8 cellular contexts compared by ENCODE assay signal in the genomic region with DNA sequence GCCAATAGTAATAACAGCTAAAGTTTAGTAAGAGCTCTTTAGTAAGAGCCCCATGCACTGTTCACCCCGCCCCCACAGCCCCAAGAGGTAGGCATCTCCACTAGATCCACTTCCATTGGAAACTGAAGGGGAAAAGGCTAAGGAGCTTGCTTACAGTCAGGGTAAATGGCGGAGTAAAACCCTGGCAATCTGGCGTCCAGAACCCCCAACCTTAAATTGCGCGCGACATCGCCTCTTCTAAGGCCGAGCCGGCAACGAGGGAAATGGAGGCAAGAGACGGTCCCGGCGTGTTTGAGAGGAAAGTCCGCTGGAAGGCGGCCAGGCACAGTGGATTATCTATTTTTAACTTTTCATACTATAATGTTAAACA. TPM values are rescaled to one million over a fixed set of nuclear protein-coding genes. Genes with fewer than 3 reads are reported as not detected.
DNase-seq lines count a peak whose midpoint lies in the region; ATAC-seq and TF ChIP-seq lines count a peak whose summit lies in the region.

No MANE protein-coding gene starts in this region.

- H3F3A ChIP-seq in DOHH2 (ENCODE audit: control insufficient read depth, insufficient read depth) = 0 out of 2 replicates have a peak, but pooled peaks cover 8% of the 10 kb centered on the region

- peaks cover 5% of the 10 kb centered on the region; the same call in 1 of the 2 replicates for H4K20me1 ChIP-seq in DOHH2 (ENCODE audit: control insufficient read depth, insufficient read depth, low read depth, low read length)

- H3K4me1 ChIP-seq in DOHH2 (ENCODE audit: control insufficient read depth, low read length) (peaks cover 32% of the 10 kb centered on the region), ectodermal cell (ENCODE audit: control insufficient read depth, insufficient read depth, low read length) (no peaks in the 10 kb centered on the region), mucosa of descending colon (ENCODE audit: low read depth) (peaks cover 12% of the 10 kb centered on the region), uterus (peaks cover 7 to 8% of the 10 kb centered on the region in 2 donors)

- H3K36me3 ChIP-seq in DOHH2 (ENCODE audit: control insufficient read depth, low read length) (peaks cover 23% of the 10 kb centered on the region), ectodermal cell (ENCODE audit: control insufficient read depth, insufficient read depth, low read length) (peaks cover 7% of the 10 kb centered on the region), mucosa of descending colon (ENCODE audit: low read depth) (no peaks in the 10 kb centered on the region), uterus (no peaks in the 10 kb centered on the region)

- DNase-seq in SHP77 treated with DMSO at 0.1 percent for 48 hours (lab: John Stamatoyannopoulos, UW) (peak; percentile 47), mucosa of descending colon (no peak), uterus (no peak), Ammon's horn (ENCODE audit: low spot score) (no peak)

- peak overlapping the region; percentile 87 for H3K27ac ChIP-seq in DOHH2 (ENCODE audit: low read depth, low read length)
- no peak overlapping the region for H3K27ac ChIP-seq in ectodermal cell (ENCODE audit: insufficient read depth, low read depth, low read length, poor library complexity, severe bottlenecking)
- peak overlapping the region; percentile 90 to 96 for H3K27ac ChIP-seq in uterus

- intact Hi-C loops in mucosa of descending colon (cut with DNase I, micrococcal nuclease) (no loop called here), uterus (cut with DNase I; ENCODE audit: low total_unique reads) (no loop called here)

- H3K27me3 ChIP-seq in DOHH2 (ENCODE audit: control insufficient read depth, low read length) = no peaks in the 10 kb centered on the region
- no peaks in the 10 kb centered on the region for H3K27me3 ChIP-seq in ectodermal cell (ENCODE audit: control insufficient read depth, insufficient read depth, low read length, poor library complexity, severe bottlenecking)
- H3K27me3 ChIP-seq in uterus = no peaks in the 10 kb centered on the region

- H3K4me3 ChIP-seq in DOHH2 (ENCODE audit: low read length) = peak overlapping the region; percentile 99
- H3K4me3 ChIP-seq in ectodermal cell (ENCODE audit: insufficient read depth, low read depth, low read length) = peak overlapping the region; percentile 94
- H3K4me3 ChIP-seq in mucosa of descending colon = peak overlapping the region; percentile 40
- peak overlapping the region; percentile 92 to 96 for H3K4me3 ChIP-seq in uterus

- TF ChIP-seq CTCF in DOHH2 (IDR thresholded peaks at IDR 0.05; ENCODE audit: low read depth, low read length, poor library complexity, severe bottlenecking) = no peak
- no peak for TF ChIP-seq CTCF in mucosa of descending colon (IDR thresholded peaks at IDR 0.05)
- TF ChIP-seq CTCF in uterus (IDR thresholded peaks at IDR 0.05) = no peak

- TF ChIP-seq POLR2A in uterus (IDR thresholded peaks at IDR 0.05) = no peak

- H3K9me2 ChIP-seq in DOHH2 (replicated peaks; ENCODE audit: control insufficient read depth, low read length) = no peaks in the 10 kb centered on the region

- 0% methylated on average over 13 to 15 of the region's 15 CpGs for WGBS in ectodermal cell, 2 experiments

- peak overlapping the region; percentile 93 for H3K4me2 ChIP-seq in DOHH2 (ENCODE audit: low read length)

- ATAC-seq in GM19467 (IDR thresholded peaks at IDR 0.05; ENCODE audit: unreplicated experiment) (peak; percentile 20), HG03520 (IDR thresholded peaks at IDR 0.05; ENCODE audit: unreplicated experiment) (peak; percentile 17), mucosa of descending colon (peak; percentile 4)

- peaks cover 83% of the 10 kb centered on the region for H3K79me2 ChIP-seq in DOHH2 (ENCODE audit: control insufficient read depth, low read length)

- H3K9me3 ChIP-seq in DOHH2 (ENCODE audit: control insufficient read depth, insufficient read depth, low read length) (no peaks in the 10 kb centered on the region), ectodermal cell (ENCODE audit: control insufficient read depth, low read length) (no peaks in the 10 kb centered on the region), mucosa of descending colon (no peaks in the 10 kb centered on the region), uterus (no peaks in the 10 kb centered on the region)

RNA-seq across cellular contexts. Expression of a gene that starts 0.6 kb away (rescaled TPM):
- 34.8 TPM for polyA plus RNA-seq in ectodermal cell (2013, experiment 1 of 4)
- polyA plus RNA-seq in ectodermal cell (2013, experiment 2 of 4) = 39.9 TPM
- 33.8 TPM for polyA plus RNA-seq in ectodermal cell (2013, experiment 3 of 4)
- polyA plus RNA-seq in ectodermal cell (2013, experiment 4 of 4) = 35.3 TPM
- total RNA-seq in mucosa of descending colon (10 to 100 TPM; 18.3 to 25.4 (median 22.8) TPM), uterus (10 to 100 TPM in 3 of 4 donors, 1 to 10 TPM in 1; 6.9 to 60.2 (median 19.0) TPM)

Comparison
In these comparisons a context has a peak if more than half of its experiments do, and no peak if none do; other contexts are left out.
1. H3K4me3 ChIP-seq: peak in every context shown above with its lines; median percentile 99 in DOHH2; 94 in ectodermal cell; 94 in uterus; 40 in mucosa of descending colon.